9 cellular contexts compared by ENCODE assay signal in genomic region chr17:78316867-78317816, GRCh38. TPM values are rescaled to one million over a fixed set of nuclear protein-coding genes. Genes with fewer than 3 reads are reported as not detected.
DNase-seq lines count a peak whose midpoint lies in the region; ATAC-seq and TF ChIP-seq lines count a peak whose summit lies in the region.
"Had no signal": no experiment of that assay in that cellular context is flagged by ENCODE, and none has a peak within 500 bp of the region (broad histone marks: within the 10 kb centered on the region; RNA-seq: fewer than 3 reads in every experiment).

No MANE protein-coding gene starts in this region.

- no peak for TF ChIP-seq POLR2A in prostate gland (IDR thresholded peaks at IDR 0.05)

- no peaks in the 10 kb centered on the region for H3K27me3 ChIP-seq in prostate gland (replicated peaks; ENCODE audit: insufficient read depth)

- H3K4me3 ChIP-seq in epithelial cell of proximal tubule (ENCODE audit: low read depth, low read length) (peak overlapping the region; percentile 40), prostate gland (no peak overlapping the region)

- no peaks in the 10 kb centered on the region for H3K4me1 ChIP-seq in prostate gland (replicated peaks)

- peak overlapping the region; percentile 69 to 71 for H3K27ac ChIP-seq in prostate gland

- POLR2A ChIA-PET in GM10248 (lab: Yijun Ruan, JAX), result interaction anchor here (0.6 to 1.0 kb wide), 2 partner anchors 19 to 42 kb away, joined by 3 to 5 read pairs; partner anchors contain the start of gene SOCS3

- H3K36me3 ChIP-seq in prostate gland, result no peaks in the 10 kb centered on the region

- DNase-seq in GM10248 (ENCODE audit: extremely low spot score), result peak; percentile 63
- DNase-seq in NCI-H2196 treated with DMSO at 0.1 percent for 48 hours (lab: John Stamatoyannopoulos, UW; ENCODE audit: unreplicated experiment), result peak; percentile 19
- DNase-seq in epithelial cell of proximal tubule (ENCODE audit: low read depth), result peak; percentile 73
- peak; percentile 25 for DNase-seq in prostate gland (ENCODE audit: low spot score)
- no peak for DNase-seq in AG20443 (ENCODE audit: low spot score)
- no peak for DNase-seq in amniotic stem cell (lab: John Stamatoyannopoulos, UW)
- no peak for DNase-seq in AG08395 (ENCODE audit: low spot score)
- DNase-seq: right cardiac atrium had no signal

- no peak for ATAC-seq in GM21576 (IDR thresholded peaks at IDR 0.05; ENCODE audit: unreplicated experiment)

- intact Hi-C loops in prostate gland (cut with DNase I), result no loop called here

- CTCF ChIA-PET in GM10248 (lab: Yijun Ruan, JAX), result interaction anchor here (0.5 to 3.9 kb wide), 13 partner anchors 11 to 105 kb away, joined by 3 to 19 read pairs (median 5); no protein-coding TSS in a partner anchor

- 53% methylated on average over 21 of the region's 21 CpGs for WGBS in prostate gland

- no peaks in the 10 kb centered on the region for H3K9me3 ChIP-seq in prostate gland

- TF ChIP-seq CTCF in GM10248 (IDR thresholded peaks at IDR 0.05; ENCODE audit: control extremely low read depth, extremely low read depth, low read depth, missing control alignments), result no peak
- no peak for TF ChIP-seq CTCF in epithelial cell of proximal tubule (conservative IDR thresholded peaks at IDR 0.05; ENCODE audit: low read depth, low read length)
- no peak for TF ChIP-seq CTCF in prostate gland (IDR thresholded peaks at IDR 0.05)

RNA-seq across cellular contexts. Expression of gene SOCS3, which starts 42.7 kb away (rescaled TPM):
- total RNA-seq in epithelial cell of proximal tubule (42.8 and 69.2 TPM in 2 replicates), prostate gland (10 to 100 TPM; 10.6 to 59.6 TPM)

Comparison
In these comparisons a context has a peak if more than half of its experiments do, and no peak if none do; other contexts are left out.
1. DNase-seq: peak in GM10248 (single experiment), NCI-H2196 treated with DMSO at 0.1 percent for 48 hours (single experiment), epithelial cell of proximal tubule (single experiment) and prostate gland (single experiment); none in AG20443 (single experiment), amniotic stem cell (single experiment) and AG08395 (single experiment).